In genomic region chr11:64233913-64234839, GRCh38 we compare ENCODE assay signal across 9 cellular contexts. TPM values are rescaled to one million over a fixed set of nuclear protein-coding genes. Genes with fewer than 3 reads are reported as not detected.
A peak's percentile ranks its signal among the peaks of the same experiment; 100 is the strongest.
DNase-seq lines count a peak whose midpoint lies in the region; ATAC-seq, FAIRE-seq and TF ChIP-seq lines count a peak whose summit lies in the region.
"Had no signal": no experiment of that assay in that cellular context is flagged by ENCODE, and none has a peak within 500 bp of the region (broad histone marks: within the 10 kb centered on the region; RNA-seq: fewer than 3 reads in every experiment).

Gene VEGFB (plus strand): TSS chr11:64234584. CDS start chr11:64234834, 250 bp downstream.

- peaks cover 37% of the 10 kb centered on the region for H3K79me2 ChIP-seq in K562 (ENCODE audit: control insufficient read depth, insufficient read depth, low read length)

- DNase-seq in NCI-H1694 treated with DMSO at 0.1 percent for 48 hours (lab: John Stamatoyannopoulos, UW) (peak; percentile 28), NCI-H1694 (lab: John Stamatoyannopoulos, UW) (no peak), T-helper 22 cell (ENCODE audit: low read depth) (peak; percentile 70), K562 (ENCODE audit: extremely low read depth in 1 of 4, low spot score in 3 of 4) (peak; percentile 84 to 87 (median 86)), iPS DF 6.9 (ENCODE audit: low read depth, low spot score) (no peak), sigmoid colon (peak; percentile 91)
- DNase-seq in NK-92 treated with Interleukin-12 subunit alpha and Interleukin-12 subunit beta, amount 100 ng/mL, for 24 hours (lab: John Stamatoyannopoulos, UW) = no peak

- no peak for TF ChIP-seq EP300 in K562 (IDR thresholded peaks at IDR 0.05; ENCODE audit: low read length)
- no peak for TF ChIP-seq EP300 in sigmoid colon (IDR thresholded peaks at IDR 0.05)

- TF ChIP-seq POLR2A in K562 (conservative IDR thresholded peaks at IDR 0.05) (peak; percentile 47; the same call in 1 of the 2 replicates), sigmoid colon (IDR thresholded peaks at IDR 0.05) (peak; percentile 16 to 33)

- TF ChIP-seq RAD21 in K562 (CRISPR knock-in tag; conservative IDR thresholded peaks at IDR 0.05 in 1 of 2, IDR thresholded peaks at IDR 0.05 in 1 of 2) = no peak

- H3K36me3 ChIP-seq in HUES6 (ENCODE audit: control insufficient read depth, insufficient read depth, low read length) (peaks cover 19% of the 10 kb centered on the region), K562 (ENCODE audit: control insufficient read depth, insufficient read depth, low read length) (peaks cover 37% of the 10 kb centered on the region; the same call in 2 of the 3 replicates), iPS DF 6.9 (ENCODE audit: control insufficient read depth, insufficient read depth, low read length) (peaks cover 7% of the 10 kb centered on the region; the same call in 1 of the 2 replicates), sigmoid colon (peaks cover 0 to 27% (median 2%) of the 10 kb centered on the region in 4 donors)

- H3K9me1 ChIP-seq in K562 (ENCODE audit: control insufficient read depth, insufficient read depth, low read length) = no peaks in the 10 kb centered on the region

- TF ChIP-seq CTCF in K562 (IDR thresholded peaks at IDR 0.05 in 2 of 3, conservative IDR thresholded peaks at IDR 0.05 in 1 of 3; ENCODE audit: insufficient read depth in 2 of 3, low read depth in 1 of 3, low read length in 3 of 3) (peak in 1 of 3 experiments; percentile 58; a peak in 1 of 6 replicates), sigmoid colon (IDR thresholded peaks at IDR 0.05) (no peak)

- no peaks in the 10 kb centered on the region for H4K20me1 ChIP-seq in K562 (replicated peaks; ENCODE audit: control insufficient read depth, insufficient read depth, low read length)

- H3K4me2 ChIP-seq in K562 (ENCODE audit: insufficient read depth, low read length) = peak within 1 kb of the TSS; percentile 88

- 13% methylated on average over 34 of the region's 107 CpGs for WGBS in K562 (ENCODE audit: insufficient coverage, low coverage, missing lambda C conversion rate)
- no CpG with 5 or more reads among the region's 107 CpGs for WGBS in iPS DF 6.9 (ENCODE audit: insufficient coverage, insufficient read length)
- WGBS in sigmoid colon, 2 donors = 1 to 4% methylated on average over 105 to 107 of the region's 107 CpGs

- CTCF ChIA-PET in K562 (lab: Yijun Ruan, JAX; ENCODE audit: low intra/inter-chr PET ratio) = no interaction called here

- BruUV-seq in K562 (replicated peaks; lab: Mats Ljungman, UMichigan) = TSS peak; percentile 47

- FAIRE-seq in K562 (lab: Jason Lieb, UNC) = no peak
- FAIRE-seq: G401.6 had no signal

- intact Hi-C loops in K562 (cut with micrococcal nuclease) (no loop called here), sigmoid colon (cut with DNase I) (no loop called here)

- H2AFZ ChIP-seq in K562 (ENCODE audit: low read depth, low read length) = no peak within 1 kb of the TSS; the same call in 1 of the 2 replicates

- H3K4me1 ChIP-seq in HUES6 (ENCODE audit: control insufficient read depth, insufficient read depth, low read length) (peaks cover 11% of the 10 kb centered on the region), K562 (replicated peaks in 1 of 2; ENCODE audit: control insufficient read depth in 2 of 2, insufficient read depth in 2 of 2, low read length in 2 of 2) (peaks cover 36 to 69% of the 10 kb centered on the region in 2 experiments), iPS DF 6.9 (ENCODE audit: control insufficient read depth, insufficient read depth, low read length) (peaks cover 2% of the 10 kb centered on the region; the same call in 1 of the 2 replicates), sigmoid colon (peaks cover 0 to 57% (median 41%) of the 10 kb centered on the region in 4 donors)

- POLR2A ChIA-PET in K562 (lab: Yijun Ruan, JAX) = interaction anchor here (2.2 kb wide), 1 partner anchor 11 kb away, joined by 10 read pairs; no protein-coding TSS in a partner anchor

- peak within 1 kb of the TSS; percentile 63 for H3K9ac ChIP-seq in HUES6 (ENCODE audit: low read length)
- peak within 1 kb of the TSS; percentile 58 to 91 for H3K9ac ChIP-seq in K562 (ENCODE audit: insufficient read depth in 1 of 2, low read depth in 2 of 2, low read length in 2 of 2)

- H3K27ac ChIP-seq in HUES6 (ENCODE audit: low read depth, low read length) (no peak within 1 kb of the TSS), K562 (ENCODE audit: extremely low read depth, low read depth, low read length) (peak within 1 kb of the TSS; percentile 62; the same call in 2 of the 3 replicates), iPS DF 6.9 (ENCODE audit: low read length) (no peak within 1 kb of the TSS), sigmoid colon (peak within 1 kb of the TSS; percentile 88 to 93 (median 91))

- H3K9me3 ChIP-seq in HUES6 (ENCODE audit: control insufficient read depth, insufficient read depth, low read depth, low read length) = no peaks in the 10 kb centered on the region
- H3K9me3 ChIP-seq in K562 (replicated peaks; ENCODE audit: control insufficient read depth, insufficient read depth, low read depth, low read length) = no peaks in the 10 kb centered on the region
- no peaks in the 10 kb centered on the region for H3K9me3 ChIP-seq in iPS DF 6.9 (ENCODE audit: control insufficient read depth, insufficient read depth, low read length)
- H3K9me3 ChIP-seq in sigmoid colon = no peaks in the 10 kb centered on the region

- H3K4me3 ChIP-seq in HUES6 (ENCODE audit: low read depth, low read length) (peak within 1 kb of the TSS; percentile 82), K562 (peak within 1 kb of the TSS; percentile 71), iPS DF 6.9 (ENCODE audit: low read length) (peak within 1 kb of the TSS; percentile 48; the same call in 1 of the 2 replicates), sigmoid colon (peak within 1 kb of the TSS; percentile 66 to 88 (median 80))

- in situ Hi-C loops in K562 (cut with MboI) = no loop called here

- peak; percentile 67 for ATAC-seq in K562

- H3K27me3 ChIP-seq in HUES6 (ENCODE audit: control insufficient read depth, insufficient read depth, low read length) = peaks cover 3% of the 10 kb centered on the region; the same call in 1 of the 2 replicates
- no peaks in the 10 kb centered on the region for H3K27me3 ChIP-seq in K562 (ENCODE audit: control insufficient read depth in 2 of 2, insufficient read depth in 2 of 2, low read length in 2 of 2)
- H3K27me3 ChIP-seq in iPS DF 6.9 (ENCODE audit: control insufficient read depth, insufficient read depth, low read length) = no peaks in the 10 kb centered on the region
- H3K27me3 ChIP-seq in sigmoid colon = no peaks in the 10 kb centered on the region

TF ChIP-seq in K562, 482 proteins besides CTCF, POLR2A, EP300 and RAD21 (continues in another document):
- TF ChIP-seq ZNF512 (tag; IDR thresholded peaks at IDR 0.05) (no peak), ZNF511 (CRISPR knock-in tag; IDR thresholded peaks at IDR 0.05) (no peak), HMG20B (CRISPR knock-in tag; IDR thresholded peaks at IDR 0.05) (no peak)

RNA-seq across cellular contexts. Expression of gene VEGFB, which starts in this region (rescaled TPM):
- total RNA-seq in K562 (2011; cell fraction: chromatin; rRNA removed; ENCODE audit: low replicate concordance) = 16.1 and 40.0 TPM in 2 replicates
- total RNA-seq in K562 (2011; cell fraction: nucleolus; rRNA removed) = 23.4 and 32.0 TPM in 2 replicates
- total RNA-seq in K562 (2011; cell fraction: nucleoplasm; rRNA removed) = 31.9 and 33.0 TPM in 2 replicates
- total RNA-seq in K562 (2014; rRNA removed) (28.2 and 44.3 TPM in 2 replicates), K562 (2014; rRNA removed; fragmentation: Illumina TruSeq; extraction: Trizol) (21.0 and 22.6 TPM in 2 replicates), K562 (2015; rRNA removed; fragmentation: Illumina TruSeq; extraction: Trizol) (25.7 and 28.0 TPM in 2 replicates), K562 (2021) (83.4 and 88.3 TPM in 2 replicates), sigmoid colon (100 to 1,000 TPM in 2 of 4 donors, 10 to 100 TPM in 2; 76.7 to 117 (median 98.4) TPM)
- polyA plus RNA-seq in K562 (2011; rRNA removed) (11.0 and 13.5 TPM in 2 replicates), K562 (2014; fragmentation: Illumina TruSeq; extraction: Trizol) (35.2 and 41.4 TPM in 2 replicates), K562 (2014; fragmentation: Nextera tagmentation; extraction: Ambion mirVana) (10 to 100 TPM; 12.0 to 12.1 TPM), K562 (2014; rRNA removed) (31.8 and 35.8 TPM in 2 replicates), sigmoid colon (10 to 100 TPM; 23.4 to 94.9 (median 42.6) TPM)
- polyA plus RNA-seq in K562 (2011; cell fraction: cytosol; rRNA removed) = 12.1 and 16.0 TPM in 2 replicates
- 25.1 and 26.2 TPM in 2 replicates for polyA plus RNA-seq in K562 (2011; cell fraction: nucleus; rRNA removed)
- 97.3 and 181 TPM in 2 replicates for polyA plus RNA-seq in K562 (2012)
- 4.2 and 6.2 TPM in 2 replicates for polyA minus RNA-seq in K562 (2011; rRNA and poly(A)+ RNA removed)
- polyA minus RNA-seq in K562 (2011; cell fraction: cytosol; rRNA and poly(A)+ RNA removed) = 21.2 and 26.0 TPM in 2 replicates
- polyA minus RNA-seq in K562 (2011; cell fraction: nucleus; rRNA and poly(A)+ RNA removed) = 3.2 and 4.9 TPM in 2 replicates

Comparison
In these comparisons a context has a peak if more than half of its experiments do, and no peak if none do; other contexts are left out.
1. DNase-seq: peak in NCI-H1694 treated with DMSO at 0.1 percent for 48 hours (single experiment), T-helper 22 cell (single experiment), K562 (4 of 4) and sigmoid colon (single experiment); none in NCI-H1694 (single experiment), iPS DF 6.9 (single experiment) and NK-92 treated with Interleukin-12 subunit alpha and Interleukin-12 subunit beta, amount 100 ng/mL, for 24 hours (single experiment).
2. H3K27ac ChIP-seq: peak in K562 (single experiment) and sigmoid colon (4 of 4); none in HUES6 (single experiment) and iPS DF 6.9 (single experiment).
3. Peak in every context shown above with its lines, with median percentiles within 50 percentile points of each other: H3K4me3 ChIP-seq.